ENCODE assay signal across 31 cellular contexts in the genomic region with DNA sequence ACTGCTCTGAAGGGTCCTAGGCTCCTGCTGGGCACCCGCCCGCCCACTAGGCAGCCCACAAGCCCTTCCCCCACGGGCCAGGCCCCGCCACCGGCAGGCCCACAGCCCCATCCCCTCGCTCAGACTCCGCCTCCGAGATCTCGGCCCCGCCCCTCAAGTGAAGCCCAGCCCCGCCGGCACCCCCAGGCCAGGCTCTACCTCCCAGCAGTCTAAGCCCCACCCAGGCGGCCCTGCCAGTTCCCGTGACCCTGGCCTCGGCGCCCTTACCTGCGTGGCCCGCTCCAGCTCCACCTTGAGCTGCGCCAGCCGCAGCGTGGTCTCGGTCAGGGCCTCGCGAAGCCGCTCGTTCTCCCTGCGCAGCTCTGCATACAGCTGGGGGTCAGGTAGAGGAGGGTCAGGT. TPM values are rescaled to one million over a fixed set of nuclear protein-coding genes. Genes with fewer than 3 reads are reported as not detected.
DNase-seq lines count a peak whose midpoint lies in the region; ATAC-seq and TF ChIP-seq lines count a peak whose summit lies in the region.
"Had no signal": no experiment of that assay in that cellular context is flagged by ENCODE, and none has a peak within 500 bp of the region (broad histone marks: within the 10 kb centered on the region; RNA-seq: fewer than 3 reads in every experiment).

No MANE protein-coding gene starts in this region.

- TF ChIP-seq CTCF in BE2C (IDR thresholded peaks at IDR 0.05; ENCODE audit: low read depth, low read length) (no peak), HEK293 (tag by site-specific recombination; IDR thresholded peaks at IDR 0.05) (no peak), endodermal cell (conservative IDR thresholded peaks at IDR 0.05) (no peak), GM13977 (IDR thresholded peaks at IDR 0.05; ENCODE audit: extremely low read depth, insufficient read depth, missing control alignments) (no peak), type B pancreatic cell (conservative IDR thresholded peaks at IDR 0.05) (no peak)

- no peak overlapping the region for H3K9ac ChIP-seq in endodermal cell (ENCODE audit: extremely low read depth, low read length, poor library complexity, severe bottlenecking)

- H3K9me3 ChIP-seq in BE2C = no peaks in the 10 kb centered on the region
- H3K9me3 ChIP-seq in HEK293 (ENCODE audit: control insufficient read depth, insufficient read depth, low read depth, low read length) = no peaks in the 10 kb centered on the region
- no peaks in the 10 kb centered on the region for H3K9me3 ChIP-seq in endodermal cell (ENCODE audit: control insufficient read depth, low read length)
- H3K9me3 ChIP-seq: A549, adrenal gland, body of pancreas, tibial artery had no signal

- no peak overlapping the region for H3K27ac ChIP-seq in HEK293 (ENCODE audit: extremely low read depth, low read depth, low read length)
- H3K27ac ChIP-seq in endodermal cell (ENCODE audit: low read depth, low read length) = no peak overlapping the region
- H3K27ac ChIP-seq: A549, adrenal gland, body of pancreas, HL-60, tibial artery had no signal

- no peak for ATAC-seq in activated T-helper 17 cell treated with anti-CD3 and anti-CD28 coated beads, Interleukin-2, amount 50 U/mL, for 72 hours (replicated peaks)
- no peak for ATAC-seq in HG03342 (IDR thresholded peaks at IDR 0.05; ENCODE audit: unreplicated experiment)
- ATAC-seq: body of pancreas, Right ventricle myocardium inferior had no signal

- peak; percentile 53 for DNase-seq in BE2C
- DNase-seq in endodermal cell = peak; percentile 97
- peak; percentile 88 for DNase-seq in iPS-NIHi7 (ENCODE audit: extremely low spot score)
- DNase-seq in GM13977 (ENCODE audit: low spot score) = no peak
- DNase-seq in type B pancreatic cell (ENCODE audit: extremely low spot score, unreplicated experiment) = no peak
- DNase-seq: activated CD4-positive, alpha-beta T cell treated with anti-CD3 and anti-CD28 coated beads, Interleukin-2, amount 10 ng/mL, durations not matched to agents 24 days and 14 days; activated naive CD4-positive, alpha-beta T cell treated with anti-CD3 and anti-CD28 coated beads for 36 hours; activated T-cell treated with anti-CD3 and anti-CD28 coated beads, Interleukin-2, amount 50 U/mL, for 24 hours; AML-193; CD4-positive, alpha-beta memory T cell; EL; HCEC 1CT; naive B cell; NCI-H1048; NCI-H1694 treated with DMSO at 0.1 percent for 48 hours; NCI-H2171; NCI-H510A; retina; small intestine; stimulated activated naive CD8-positive, alpha-beta T cell treated with anti-CD3 and anti-CD28 coated beads, Interleukin-15, amount 100 ng/mL, for 72 hours; tibial artery had no signal

- H3K36me3 ChIP-seq in BE2C (peaks cover 8% of the 10 kb centered on the region), HEK293 (ENCODE audit: control insufficient read depth in 2 of 2, insufficient read depth in 1 of 2, low read length in 2 of 2) (peaks cover 4 to 43% of the 10 kb centered on the region in 2 experiments; a peak in 2 of 3 replicates), endodermal cell (ENCODE audit: control insufficient read depth, insufficient read depth, low read length) (peaks cover 23% of the 10 kb centered on the region)

- in situ Hi-C loops in GM13977 (cut with MboI; ENCODE audit: low pct_unique_long_range_greater_than_20kb, low sequenced_read_pairs, unreplicated experiment) = no loop called here

- H3K27me3 Mint-ChIP-seq in endodermal cell (ENCODE audit: insufficient read depth) (peaks cover 8% of the 10 kb centered on the region), type B pancreatic cell (peaks cover 16% of the 10 kb centered on the region)
- peaks cover 14% of the 10 kb centered on the region for H3K27me3 Mint-ChIP-seq in activated T-helper 17 cell treated with anti-CD3 and anti-CD28 coated beads, Interleukin-2, amount 50 U/mL, for 72 hours

- H3K9me3 Mint-ChIP-seq in endodermal cell (no peaks in the 10 kb centered on the region), type B pancreatic cell (no peaks in the 10 kb centered on the region)
- H3K9me3 Mint-ChIP-seq in activated T-helper 17 cell treated with anti-CD3 and anti-CD28 coated beads, Interleukin-2, amount 50 U/mL, for 72 hours = no peaks in the 10 kb centered on the region
- H3K9me3 Mint-ChIP-seq: activated CD4-positive, alpha-beta T cell treated with anti-CD3 and anti-CD28 coated beads, Interleukin-2, amount 10 ng/mL, durations not matched to agents 24 days and 14 days; activated naive CD4-positive, alpha-beta T cell treated with anti-CD3 and anti-CD28 coated beads for 36 hours; activated T-cell treated with anti-CD3 and anti-CD28 coated beads, Interleukin-2, amount 50 U/mL, for 24 hours; mesothelial cell of epicardium; naive B cell; stimulated activated naive CD8-positive, alpha-beta T cell treated with anti-CD3 and anti-CD28 coated beads, Interleukin-15, amount 100 ng/mL, for 72 hours had no signal

- H3K4me3 ChIP-seq in BE2C (ENCODE audit: low read depth, low read length) (no peak overlapping the region), HEK293 (ENCODE audit: low read depth, low read length) (no peak overlapping the region), endodermal cell (ENCODE audit: low read length) (no peak overlapping the region)
- H3K4me3 ChIP-seq: A549, adrenal gland, body of pancreas, tibial artery had no signal

- WGBS in endodermal cell (ENCODE audit: insufficient coverage in 1 of 2, insufficient read length in 1 of 2), 2 experiments = 78 to 81% methylated on average over 17 to 27 of the region's 27 CpGs

- CTCF ChIA-PET in HEK293 (lab: Yijun Ruan, JAX) = no interaction called here

- H3K4me3 Mint-ChIP-seq in endodermal cell (no peak overlapping the region), type B pancreatic cell (no peak overlapping the region)
- H3K4me3 Mint-ChIP-seq in activated T-helper 17 cell treated with anti-CD3 and anti-CD28 coated beads, Interleukin-2, amount 50 U/mL, for 72 hours = no peak overlapping the region
- H3K4me3 Mint-ChIP-seq: activated CD4-positive, alpha-beta T cell treated with anti-CD3 and anti-CD28 coated beads, Interleukin-2, amount 10 ng/mL, durations not matched to agents 24 days and 14 days; activated naive CD4-positive, alpha-beta T cell treated with anti-CD3 and anti-CD28 coated beads for 36 hours; activated T-cell treated with anti-CD3 and anti-CD28 coated beads, Interleukin-2, amount 50 U/mL, for 24 hours; CD4-positive, alpha-beta memory T cell; mesothelial cell of epicardium; naive B cell; stimulated activated naive CD8-positive, alpha-beta T cell treated with anti-CD3 and anti-CD28 coated beads, Interleukin-15, amount 100 ng/mL, for 72 hours had no signal

- no peak overlapping the region for H3K27ac Mint-ChIP-seq in endodermal cell
- H3K27ac Mint-ChIP-seq in activated T-helper 17 cell treated with anti-CD3 and anti-CD28 coated beads, Interleukin-2, amount 50 U/mL, for 72 hours = no peak overlapping the region
- no peak overlapping the region for H3K27ac Mint-ChIP-seq in type B pancreatic cell
- H3K27ac Mint-ChIP-seq: activated CD4-positive, alpha-beta T cell treated with anti-CD3 and anti-CD28 coated beads, Interleukin-2, amount 10 ng/mL, durations not matched to agents 24 days and 14 days; activated naive CD4-positive, alpha-beta T cell treated with anti-CD3 and anti-CD28 coated beads for 36 hours; activated T-cell treated with anti-CD3 and anti-CD28 coated beads, Interleukin-2, amount 50 U/mL, for 24 hours; CD4-positive, alpha-beta memory T cell; mesothelial cell of epicardium; naive B cell; stimulated activated naive CD8-positive, alpha-beta T cell treated with anti-CD3 and anti-CD28 coated beads, Interleukin-15, amount 100 ng/mL, for 72 hours had no signal

- H3K4me1 Mint-ChIP-seq in endodermal cell (peaks cover 20% of the 10 kb centered on the region), type B pancreatic cell (ENCODE audit: unreplicated experiment) (peaks cover 22% of the 10 kb centered on the region)
- H3K4me1 Mint-ChIP-seq in activated T-helper 17 cell treated with anti-CD3 and anti-CD28 coated beads, Interleukin-2, amount 50 U/mL, for 72 hours = peaks cover 11% of the 10 kb centered on the region

- POLR2A ChIA-PET in HEK293 (lab: Yijun Ruan, JAX) = no interaction called here

- H3K4me1 ChIP-seq in BE2C = no peaks in the 10 kb centered on the region
- no peaks in the 10 kb centered on the region for H3K4me1 ChIP-seq in HEK293 (ENCODE audit: control insufficient read depth, insufficient read depth, low read length)
- H3K4me1 ChIP-seq in endodermal cell (ENCODE audit: control insufficient read depth, insufficient read depth, low read length) = no peaks in the 10 kb centered on the region
- H3K4me1 ChIP-seq: A549 had no signal

- H3K27me3 ChIP-seq in BE2C (peaks cover 2% of the 10 kb centered on the region; the same call in 1 of the 2 replicates), endodermal cell (ENCODE audit: control insufficient read depth, insufficient read depth, low read length, poor library complexity, severe bottlenecking) (no peaks in the 10 kb centered on the region)
- H3K27me3 ChIP-seq: adrenal gland, body of pancreas had no signal

- H3K36me3 Mint-ChIP-seq in endodermal cell (ENCODE audit: low read depth) (peaks cover 26% of the 10 kb centered on the region), type B pancreatic cell (peaks cover 5% of the 10 kb centered on the region)
- H3K36me3 Mint-ChIP-seq in activated T-helper 17 cell treated with anti-CD3 and anti-CD28 coated beads, Interleukin-2, amount 50 U/mL, for 72 hours (ENCODE audit: low read depth) = peaks cover 39% of the 10 kb centered on the region

RNA-seq across cellular contexts. Expression of gene EPS8L1, which starts 16.3 kb away (rescaled TPM):
- not detected for polyA plus RNA-seq in BE2C (2012; ENCODE audit: insufficient read depth, insufficient read length, low read depth)
- 10 to 100 TPM; 29.4 to 52.8 TPM for total RNA-seq in endodermal cell
- 14.5 TPM for polyA plus RNA-seq in endodermal cell (2013, experiment 1 of 2)
- polyA plus RNA-seq in endodermal cell (2013, experiment 2 of 2) = 14.3 TPM
- 1 to 10 TPM; 1.4 to 2.1 TPM for total RNA-seq in activated T-helper 17 cell treated with anti-CD3 and anti-CD28 coated beads, Interleukin-2, amount 50 U/mL, for 72 hours
- total RNA-seq in type B pancreatic cell (ENCODE audit: low replicate concordance) = 54.0 and 116 TPM in 2 replicates

RNA-seq across cellular contexts. Expression of gene PPP1R12C, which starts 25.5 kb away (rescaled TPM):
- polyA plus RNA-seq in BE2C (2012; ENCODE audit: insufficient read depth, insufficient read length, low read depth) = 75.9 TPM
- 100 to 1,000 TPM in 1 of 2 donors, 10 to 100 TPM in 1; 98.2 to 107 TPM for total RNA-seq in endodermal cell
- 53.5 TPM for polyA plus RNA-seq in endodermal cell (2013, experiment 1 of 2)
- polyA plus RNA-seq in endodermal cell (2013, experiment 2 of 2) = 49.1 TPM
- total RNA-seq in activated T-helper 17 cell treated with anti-CD3 and anti-CD28 coated beads, Interleukin-2, amount 50 U/mL, for 72 hours = 10 to 100 TPM; 74.5 to 94.8 TPM
- total RNA-seq in type B pancreatic cell (ENCODE audit: low replicate concordance) = 102 and 113 TPM in 2 replicates

RNA-seq across cellular contexts. Expression of gene RDH13, which starts 29.0 kb away (rescaled TPM):
- 19.7 TPM for polyA plus RNA-seq in BE2C (2012; ENCODE audit: insufficient read depth, insufficient read length, low read depth)
- 10 to 100 TPM; 20.6 to 39.0 TPM for total RNA-seq in endodermal cell
- polyA plus RNA-seq in endodermal cell (2013, experiment 1 of 2) = 9.6 TPM
- polyA plus RNA-seq in endodermal cell (2013, experiment 2 of 2) = 9.2 TPM
- total RNA-seq in activated T-helper 17 cell treated with anti-CD3 and anti-CD28 coated beads, Interleukin-2, amount 50 U/mL, for 72 hours = 10 to 100 TPM; 20.4 to 25.0 TPM
- total RNA-seq in type B pancreatic cell (ENCODE audit: low replicate concordance) = 37.9 and 74.9 TPM in 2 replicates

RNA-seq across cellular contexts. Expression of gene GP6, which starts 53.9 kb away (rescaled TPM):
- polyA plus RNA-seq in BE2C (2012; ENCODE audit: insufficient read depth, insufficient read length, low read depth) = not detected
- total RNA-seq in endodermal cell = under 1 TPM in 1 of 2 donors, not detected in 1; 0.22 TPM
- not detected for polyA plus RNA-seq in endodermal cell (2013, experiment 1 of 2)
- polyA plus RNA-seq in endodermal cell (2013, experiment 2 of 2) = 0.41 TPM
- total RNA-seq in activated T-helper 17 cell treated with anti-CD3 and anti-CD28 coated beads, Interleukin-2, amount 50 U/mL, for 72 hours = under 1 TPM; 0.13 to 0.69 TPM
- 0.22 and 0.93 TPM in 2 replicates for total RNA-seq in type B pancreatic cell (ENCODE audit: low replicate concordance)
- total RNA-seq: activated naive CD4-positive, alpha-beta T cell treated with anti-CD3 and anti-CD28 coated beads for 36 hours had no signal
- polyA plus RNA-seq: CD4-positive, alpha-beta memory T cell had no signal

RNA-seq across cellular contexts. Expression of gene TNNT1, which starts 57.1 kb away (rescaled TPM):
- 0.94 TPM for polyA plus RNA-seq in BE2C (2012; ENCODE audit: insufficient read depth, insufficient read length, low read depth)
- total RNA-seq in endodermal cell (10 to 100 TPM; 22.9 to 66.7 TPM), type B pancreatic cell (ENCODE audit: low replicate concordance) (27.6 and 83.1 TPM in 2 replicates)
- polyA plus RNA-seq in endodermal cell (2013, experiment 1 of 2) = 43.3 TPM
- polyA plus RNA-seq in endodermal cell (2013, experiment 2 of 2) = 40.7 TPM
- total RNA-seq in activated T-helper 17 cell treated with anti-CD3 and anti-CD28 coated beads, Interleukin-2, amount 50 U/mL, for 72 hours = not detected
- total RNA-seq: activated naive CD4-positive, alpha-beta T cell treated with anti-CD3 and anti-CD28 coated beads for 36 hours; body of pancreas; CD4-positive, alpha-beta memory T cell; osteocyte had no signal
- polyA plus RNA-seq: CD4-positive, alpha-beta memory T cell had no signal

Comparison
In these comparisons a context has a peak if more than half of its experiments do, and no peak if none do; other contexts are left out.
1. DNase-seq: peak in BE2C (single experiment), endodermal cell (single experiment) and iPS-NIHi7 (single experiment); none in GM13977 (single experiment) and type B pancreatic cell (single experiment).
2. RNA of gene EPS8L1, which starts 16.3 kb away (total RNA-seq): 54.0 to 116 TPM in type B pancreatic cell and 29.4 to 52.8 TPM in endodermal cell; 1.4 to 2.1 TPM in activated T-helper 17 cell treated with anti-CD3 and anti-CD28 coated beads, Interleukin-2, amount 50 U/mL, for 72 hours; every median in the first group is over 4 times any median in the second.